1 cellular context compared by ENCODE assay signal in genomic region chr3:58175429-58176184, GRCh38.
TF ChIP-seq lines count a peak whose summit lies in the region.

No MANE protein-coding gene starts in this region.

TF ChIP-seq in HepG2, 621 proteins besides CTCF, POLR2A, EP300 and RAD21 (continued from another document and continues in another):
- TF ChIP-seq HNF1A (IDR thresholded peaks at IDR 0.05; ENCODE audit: low read depth) (peak; percentile 53), HNF1A (CRISPR knock-in tag; IDR thresholded peaks at IDR 0.05; ENCODE audit: borderline replicate concordance) (peak; percentile 62; the same call in 1 of the 2 replicates), BRCA1 (CRISPR knock-in tag; IDR thresholded peaks at IDR 0.05) (peak; percentile 84; the same call in 1 of the 2 replicates), MBNL3 (CRISPR knock-in tag; conservative IDR thresholded peaks at IDR 0.05) (no peak), MXI1 (IDR thresholded peaks at IDR 0.05; ENCODE audit: borderline replicate concordance, low read depth, low read length) (peak; percentile 22; the same call in 1 of the 3 replicates), MIXL1 (CRISPR knock-in tag; IDR thresholded peaks at IDR 0.05) (peak; percentile 34; the same call in 1 of the 2 replicates), SMARCC2 (IDR thresholded peaks at IDR 0.05) (no peak), ZMAT5 (CRISPR knock-in tag; IDR thresholded peaks at IDR 0.05; ENCODE audit: borderline replicate concordance, low read depth) (no peak), SNRNP70 (IDR thresholded peaks at IDR 0.05; ENCODE audit: low read depth, low read length) (no peak), CBX5 (CRISPR knock-in tag; IDR thresholded peaks at IDR 0.05; ENCODE audit: borderline replicate concordance) (no peak), ETV6 (CRISPR knock-in tag; conservative IDR thresholded peaks at IDR 0.05) (no peak), ZNF24 (IDR thresholded peaks at IDR 0.05) (no peak), SNAPC5 (CRISPR knock-in tag; IDR thresholded peaks at IDR 0.05; ENCODE audit: borderline replicate concordance) (no peak), SNAPC4 (CRISPR knock-in tag; IDR thresholded peaks at IDR 0.05) (no peak), EED (CRISPR knock-in tag; IDR thresholded peaks at IDR 0.05) (no peak), ZNF343 (CRISPR knock-in tag; IDR thresholded peaks at IDR 0.05) (no peak), ZNF101 (CRISPR knock-in tag; IDR thresholded peaks at IDR 0.05; ENCODE audit: borderline replicate concordance, low read depth) (no peak), HMG20B (CRISPR knock-in tag; conservative IDR thresholded peaks at IDR 0.05) (0 out of 2 replicates have a peak, but pooled peaks have one; percentile 33), NAIF1 (CRISPR knock-in tag; IDR thresholded peaks at IDR 0.05; ENCODE audit: borderline replicate concordance) (peak; percentile 75; the same call in 1 of the 2 replicates), KLF11 (CRISPR knock-in tag; IDR thresholded peaks at IDR 0.05) (no peak), LRRFIP1 (CRISPR knock-in tag; conservative IDR thresholded peaks at IDR 0.05) (no peak), ZNF75D (CRISPR knock-in tag; IDR thresholded peaks at IDR 0.05; ENCODE audit: borderline replicate concordance) (no peak), ZNF589 (CRISPR knock-in tag; conservative IDR thresholded peaks at IDR 0.05) (no peak), RCOR2 (CRISPR knock-in tag; IDR thresholded peaks at IDR 0.05) (peak; percentile 71), TBL1XR1 (IDR thresholded peaks at IDR 0.05; ENCODE audit: borderline replicate concordance, low read length, partially characterized antibody) (peak; percentile 26), GATA4 (IDR thresholded peaks at IDR 0.05; ENCODE audit: borderline replicate concordance, low read depth) (peak; percentile 94), ZNF614 (CRISPR knock-in tag; IDR thresholded peaks at IDR 0.05; ENCODE audit: borderline replicate concordance) (peak; percentile 91; the same call in 1 of the 2 replicates), HNF4G (IDR thresholded peaks at IDR 0.05; ENCODE audit: borderline replicate concordance, low read depth, low read length) (peak; percentile 93; the same call in 1 of the 2 replicates), HNF4G (CRISPR knock-in tag; IDR thresholded peaks at IDR 0.05; ENCODE audit: borderline replicate concordance, low read depth) (peak; percentile 97), RBAK (CRISPR knock-in tag; IDR thresholded peaks at IDR 0.05) (no peak), PCBP2 (optimal IDR thresholded peaks at IDR 0.05; ENCODE audit: low read depth, low read length, poor library complexity, severe bottlenecking) (no peak), ZBTB44 (CRISPR knock-in tag; IDR thresholded peaks at IDR 0.05) (no peak), ZNF770 (CRISPR knock-in tag; IDR thresholded peaks at IDR 0.05) (peak; percentile 29; the same call in 1 of the 2 replicates), ZNF572 (CRISPR knock-in tag; IDR thresholded peaks at IDR 0.05) (0 out of 2 replicates have a peak, but pooled peaks have one; percentile 66)
